8 cellular contexts compared by ENCODE assay signal in genomic region chr20:33401922-33402369, GRCh38. TPM values are rescaled to one million over a fixed set of nuclear protein-coding genes. Genes with fewer than 3 reads are reported as not detected.
DNase-seq lines count a peak whose midpoint lies in the region; ATAC-seq and TF ChIP-seq lines count a peak whose summit lies in the region.

No MANE protein-coding gene starts in this region.

- H3K4me1 ChIP-seq in PC-3 (ENCODE audit: insufficient read depth, low read length) (peaks cover 9% of the 10 kb centered on the region), duodenal mucosa (ENCODE audit: control insufficient read depth in 1 of 2, insufficient read depth in 2 of 2, low read length in 2 of 2) (peaks cover 17 to 23% of the 10 kb centered on the region in 2 donors)

- TF ChIP-seq CTCF in GM12865 (IDR thresholded peaks at IDR 0.05; ENCODE audit: insufficient read depth, low read depth, low read length, missing control alignments), result no peak
- TF ChIP-seq CTCF in PC-3 (conservative IDR thresholded peaks at IDR 0.05; ENCODE audit: low read depth, low read length), result no peak

- H4K20me1 ChIP-seq in PC-3 (ENCODE audit: low read length), result peaks cover 15% of the 10 kb centered on the region; the same call in 1 of the 2 replicates

- CTCF ChIA-PET in PC-3 (lab: Charles Lee), result interaction anchor here (1.0 kb wide), 1 partner anchor 139 kb away, joined by 4 read pairs; no protein-coding TSS in a partner anchor

- H3K27me3 ChIP-seq in PC-3 (ENCODE audit: low read length), result no peaks in the 10 kb centered on the region
- H3K27me3 ChIP-seq in duodenal mucosa (ENCODE audit: control insufficient read depth in 1 of 2, insufficient read depth in 2 of 2, low read length in 2 of 2), result no peaks in the 10 kb centered on the region

- no peaks in the 10 kb centered on the region for H3K36me3 ChIP-seq in PC-3 (ENCODE audit: low read depth, low read length)
- H3K36me3 ChIP-seq in duodenal mucosa (ENCODE audit: control insufficient read depth in 1 of 2, insufficient read depth in 2 of 2, low read length in 2 of 2), result peaks cover under 1 to 3% of the 10 kb centered on the region in 2 donors

- H3F3A ChIP-seq in PC-3 (ENCODE audit: low read length, unreplicated experiment), result no peaks in the 10 kb centered on the region

- POLR2A ChIA-PET in PC-3 (lab: Charles Lee; ENCODE audit: unreplicated experiment), result interaction anchor here (0.6 kb wide), 1 partner anchor 88 kb away, joined by 3 read pairs; the partner anchor contains the start of gene CBFA2T2
- POLR2A ChIA-PET in naive thymus-derived CD8-positive, alpha-beta T cell (lab: Charles Lee), result interaction anchor here (0.5 to 2.3 kb wide), 7 partner anchors 42 to 1114 kb away, joined by 3 to 21 read pairs (median 3); partner anchors contain the start of genes CBFA2T2, DYNLRB1, SNTA1 and ZNF341

- peak overlapping the region; percentile 11 to 97 (median 86) for H3K27ac Mint-ChIP-seq in naive thymus-derived CD8-positive, alpha-beta T cell

- intact Hi-C loops in PC-3 (cut with micrococcal nuclease), result loop anchor here (1.0 kb wide), 1 partner anchor 41 kb away; the partner anchor contains the start of gene SNTA1

- H3K4me1 Mint-ChIP-seq in naive thymus-derived CD8-positive, alpha-beta T cell, result peaks cover 20 to 59% (median 54%) of the 10 kb centered on the region in 4 donors

- peak overlapping the region; percentile 65 for H3K4me3 ChIP-seq in GM12865 (ENCODE audit: low read depth, low read length)
- H3K4me3 ChIP-seq in PC-3 (ENCODE audit: low read length), result peak overlapping the region; percentile 93
- H3K4me3 ChIP-seq in duodenal mucosa (ENCODE audit: low read depth in 1 of 2, low read length in 2 of 2), result peak overlapping the region; percentile 92 to 100

- H3K9ac ChIP-seq in PC-3 (ENCODE audit: low read length) (peak overlapping the region; percentile 83), duodenal mucosa (ENCODE audit: low read depth in 1 of 2, low read length in 2 of 2) (peak overlapping the region; percentile 77 to 90)

- peak overlapping the region; percentile 85 for H3K4me2 ChIP-seq in PC-3 (ENCODE audit: low read length)

- peak overlapping the region; percentile 93 to 99 (median 97) for H3K4me3 Mint-ChIP-seq in naive thymus-derived CD8-positive, alpha-beta T cell

- BruUV-seq in PC-3 (replicated peaks; lab: Mats Ljungman, UMichigan), result TSS peak; percentile 86

- H3K27me3 Mint-ChIP-seq in naive thymus-derived CD8-positive, alpha-beta T cell, result no peaks in the 10 kb centered on the region

- peak; percentile 55 for DNase-seq in GM12865 (ENCODE audit: low read depth)
- no peak for DNase-seq in PC-3
- no peak for DNase-seq in naive thymus-derived CD8-positive, alpha-beta T cell
- DNase-seq in globus pallidus (ENCODE audit: low spot score), result no peak

- H3K27ac ChIP-seq in PC-3 (ENCODE audit: low read length), result no peak overlapping the region
- no peak overlapping the region for H3K27ac ChIP-seq in duodenal mucosa (ENCODE audit: low read depth, low read length)

- ATAC-seq in PC-3, result no peak
- ATAC-seq in naive thymus-derived CD8-positive, alpha-beta T cell, result no peak
- no peak for ATAC-seq in HG02798 (IDR thresholded peaks at IDR 0.05; ENCODE audit: poor library complexity, unreplicated experiment)
- ATAC-seq in HG02884 (IDR thresholded peaks at IDR 0.05; ENCODE audit: unreplicated experiment), result no peak
- no peak for ATAC-seq in GM18870 (IDR thresholded peaks at IDR 0.05; ENCODE audit: unreplicated experiment)

- H3K9me3 ChIP-seq in PC-3 (ENCODE audit: low read length) (no peaks in the 10 kb centered on the region), duodenal mucosa (ENCODE audit: control insufficient read depth in 1 of 2, low read length in 2 of 2) (no peaks in the 10 kb centered on the region)

- H3K9me2 ChIP-seq in PC-3 (replicated peaks; ENCODE audit: low read length), result no peaks in the 10 kb centered on the region

- H2AFZ ChIP-seq in PC-3 (ENCODE audit: low read length), result peak overlapping the region; percentile 86

- peaks cover 0 to 8% (median 2%) of the 10 kb centered on the region in 3 donors for H3K36me3 Mint-ChIP-seq in naive thymus-derived CD8-positive, alpha-beta T cell

- no peaks in the 10 kb centered on the region for H3K9me3 Mint-ChIP-seq in naive thymus-derived CD8-positive, alpha-beta T cell

- H3K79me2 ChIP-seq in PC-3 (ENCODE audit: low read length), result peaks cover 44% of the 10 kb centered on the region

RNA-seq across cellular contexts. Expression of gene CDK5RAP1, which starts 0.6 kb away (rescaled TPM):
- total RNA-seq in PC-3 (2014; rRNA removed), result 31.2 and 53.4 TPM in 2 replicates
- total RNA-seq in naive thymus-derived CD8-positive, alpha-beta T cell, result 10 to 100 TPM; 46.7 to 53.3 TPM
- 10 to 100 TPM; 28.7 to 36.6 (median 33.9) TPM for polyA plus RNA-seq in naive thymus-derived CD8-positive, alpha-beta T cell

RNA-seq across cellular contexts. Expression of gene SNTA1, which starts 41.6 kb away (rescaled TPM):
- 25.9 and 29.4 TPM in 2 replicates for total RNA-seq in PC-3 (2014; rRNA removed)
- 1 to 10 TPM; 3.6 to 4.3 TPM for total RNA-seq in naive thymus-derived CD8-positive, alpha-beta T cell
- polyA plus RNA-seq in naive thymus-derived CD8-positive, alpha-beta T cell, result 1 to 10 TPM; 6.1 to 9.1 (median 6.4) TPM
